13 cellular contexts compared by ENCODE assay signal in genomic region chr5:171953860-171954701, GRCh38. TPM values are rescaled to one million over a fixed set of nuclear protein-coding genes. Genes with fewer than 3 reads are reported as not detected.
DNase-seq lines count a peak whose midpoint lies in the region; ATAC-seq and TF ChIP-seq lines count a peak whose summit lies in the region.
"Had no signal": no experiment of that assay in that cellular context is flagged by ENCODE, and none has a peak within 500 bp of the region (broad histone marks: within the 10 kb centered on the region; RNA-seq: fewer than 3 reads in every experiment).

No MANE protein-coding gene starts in this region.

- peaks cover 97% of the 10 kb centered on the region for H3K79me2 ChIP-seq in Karpas-422 (ENCODE audit: low read length)

- no peak overlapping the region for H3K9ac ChIP-seq in Karpas-422 (ENCODE audit: low read length)

- BruUV-seq in Calu3 (replicated peaks; lab: Mats Ljungman, UMichigan) = TSS peak; percentile 20

- H3K27me3 Mint-ChIP-seq in Calu3 (ENCODE audit: unreplicated experiment) = no peaks in the 10 kb centered on the region
- H3K27me3 Mint-ChIP-seq: activated CD4-positive, alpha-beta memory T cell treated with anti-CD3 and anti-CD28 coated beads for 36 hours had no signal

- H3K9me2 ChIP-seq in Karpas-422 (replicated peaks; ENCODE audit: insufficient read depth, low read length) = no peaks in the 10 kb centered on the region

- intact Hi-C loops in Calu3 (cut with micrococcal nuclease; ENCODE audit: unreplicated experiment) = loop anchor here (1.0 to 2.0 kb wide), 2 partner anchors 8 to 49 kb away; no protein-coding TSS in a partner anchor

- no peaks in the 10 kb centered on the region for H3K36me3 ChIP-seq in Karpas-422 (ENCODE audit: insufficient read depth, low read length)
- H3K36me3 ChIP-seq: HAP-1 had no signal

- no peaks in the 10 kb centered on the region for H3K4me1 ChIP-seq in Karpas-422 (ENCODE audit: low read length)

- H3K4me2 ChIP-seq in Karpas-422 (ENCODE audit: low read depth, low read length, poor library complexity, severe bottlenecking) = no peak overlapping the region

- H3K27ac ChIP-seq in epithelial cell of prostate (peak overlapping the region; percentile 86), Karpas-422 (ENCODE audit: low read length) (no peak overlapping the region)

- no peaks in the 10 kb centered on the region for H3K27me3 ChIP-seq in Karpas-422 (ENCODE audit: low read length)

- no peak overlapping the region for H2AFZ ChIP-seq in Karpas-422 (ENCODE audit: low read length)

- DNase-seq in Calu3 (peak; percentile 46), RPMI7951 (ENCODE audit: low read depth) (peak; percentile 30), epithelial cell of prostate (ENCODE audit: low read depth, low spot score) (no peak), mucosa of gallbladder (ENCODE audit: low spot score) (peak; percentile 29), Karpas-422 (no peak)
- DNase-seq in stimulated activated CD4-positive, alpha-beta T cell treated with anti-CD3 and anti-CD28 coated beads, Interleukin-4, amount 100 ng/mL, for 24 hours = no peak
- DNase-seq: activated CD4-positive, alpha-beta memory T cell treated with anti-CD3 and anti-CD28 coated beads for 36 hours; immature natural killer cell; NCI-H2081 treated with DMSO at 0.1 percent for 48 hours; SHP77 treated with DMSO at 0.1 percent for 48 hours had no signal

- H4K20me1 ChIP-seq in Karpas-422 (ENCODE audit: insufficient read depth, low read depth, low read length) = no peaks in the 10 kb centered on the region

- H3K4me3 ChIP-seq in Karpas-422 (ENCODE audit: low read length) = no peak overlapping the region
- H3K4me3 ChIP-seq: HAP-1 had no signal

- peak overlapping the region; percentile 34 for H3K4me3 Mint-ChIP-seq in Calu3 (ENCODE audit: low read depth, unreplicated experiment)
- H3K4me3 Mint-ChIP-seq: activated CD4-positive, alpha-beta memory T cell treated with anti-CD3 and anti-CD28 coated beads for 36 hours; immature natural killer cell had no signal

- H3K4me1 Mint-ChIP-seq in Calu3 (ENCODE audit: low read depth, unreplicated experiment) = peaks cover 62% of the 10 kb centered on the region

- H3K9me3 Mint-ChIP-seq in Calu3 (ENCODE audit: low read depth, unreplicated experiment) = no peaks in the 10 kb centered on the region
- H3K9me3 Mint-ChIP-seq: activated CD4-positive, alpha-beta memory T cell treated with anti-CD3 and anti-CD28 coated beads for 36 hours; immature natural killer cell had no signal

- TF ChIP-seq CTCF in Calu3 (IDR thresholded peaks at IDR 0.05; ENCODE audit: unreplicated experiment) = no peak

- ATAC-seq in GM18520 (IDR thresholded peaks at IDR 0.05; ENCODE audit: unreplicated experiment) (no peak), GM19035 (IDR thresholded peaks at IDR 0.05; ENCODE audit: unreplicated experiment) (no peak)

- CTCF ChIA-PET in Calu3 (lab: Charles Lee) = interaction anchor here (1.3 to 1.8 kb wide), 2 partner anchors 41 to 52 kb away, joined by 3 to 8 read pairs; partner anchors contain the start of gene FBXW11

- H3K9me3 ChIP-seq in Karpas-422 (ENCODE audit: low read length) = no peaks in the 10 kb centered on the region
- H3K9me3 ChIP-seq: HAP-1 had no signal

- peaks cover 9% of the 10 kb centered on the region for H3K36me3 Mint-ChIP-seq in Calu3 (ENCODE audit: insufficient read depth, unreplicated experiment)
- H3K36me3 Mint-ChIP-seq: activated CD4-positive, alpha-beta memory T cell treated with anti-CD3 and anti-CD28 coated beads for 36 hours; immature natural killer cell had no signal

- H3K27ac Mint-ChIP-seq in Calu3 (ENCODE audit: unreplicated experiment) = peak overlapping the region; percentile 68
- H3K27ac Mint-ChIP-seq: activated CD4-positive, alpha-beta memory T cell treated with anti-CD3 and anti-CD28 coated beads for 36 hours had no signal

RNA-seq across cellular contexts. Expression of gene FBXW11, which starts 52.4 kb away (rescaled TPM):
- total RNA-seq in Calu3 (2022) (63.3 and 66.4 TPM in 2 replicates), mucosa of gallbladder (54.1 TPM)
- 45.3 and 58.3 TPM in 2 replicates for total RNA-seq in RPMI7951 (2014; rRNA removed; shearing (Covaris generic))
- 52.3 and 72.9 TPM in 2 replicates for total RNA-seq in Karpas-422 (2014; rRNA removed; shearing (Covaris generic); ENCODE audit: low replicate concordance)

Comparison
In these comparisons a context has a peak if more than half of its experiments do, and no peak if none do; other contexts are left out.
1. DNase-seq: peak in Calu3 (single experiment), RPMI7951 (single experiment) and mucosa of gallbladder (single experiment); none in epithelial cell of prostate (single experiment), Karpas-422 (single experiment) and stimulated activated CD4-positive, alpha-beta T cell treated with anti-CD3 and anti-CD28 coated beads, Interleukin-4, amount 100 ng/mL, for 24 hours (single experiment).